Comparison of ENCODE assay signal across 15 cellular contexts in the genomic region with DNA sequence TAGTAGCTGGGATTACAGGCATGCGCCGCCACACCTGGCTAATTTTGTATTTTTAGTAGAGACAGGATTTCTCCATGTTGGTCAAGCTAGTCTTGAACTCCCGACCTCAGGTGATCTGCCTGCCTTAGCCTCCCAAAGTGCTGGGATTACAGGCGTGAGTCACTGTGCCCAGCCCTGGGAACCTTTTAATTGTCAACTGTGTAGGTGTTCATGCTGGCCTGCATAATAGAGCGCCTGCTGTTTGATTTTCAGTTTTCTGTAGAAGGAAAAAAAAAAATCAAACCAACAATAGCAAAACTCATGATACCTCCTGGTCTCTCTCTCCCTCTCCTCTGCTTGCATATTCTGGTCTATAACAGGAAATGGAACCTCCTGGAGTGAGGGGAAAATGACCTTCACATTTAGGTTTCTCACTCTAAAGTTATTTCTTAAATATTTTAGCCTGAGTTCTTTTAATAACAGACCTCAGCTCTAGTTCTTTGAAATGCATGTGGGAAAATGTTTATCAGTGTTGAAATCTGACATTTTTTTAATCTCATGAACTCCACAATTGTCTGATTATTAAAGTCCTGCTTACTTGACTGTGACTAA.
"Had no signal": no experiment of that assay in that cellular context is flagged by ENCODE, and none has a peak within 500 bp of the region (broad histone marks: within the 10 kb centered on the region; RNA-seq: fewer than 3 reads in every experiment).

No MANE protein-coding gene starts in this region.

- ATAC-seq: activated naive CD4-positive, alpha-beta T cell treated with anti-CD3 and anti-CD28 coated beads, Interleukin-2, amount 50 U/mL, for 72 hours; activated T-cell treated with anti-CD3 and anti-CD28 coated beads, Interleukin-2, amount 50 U/mL, for 72 hours; effector memory CD8-positive, alpha-beta T cell; heart right ventricle; left colon had no signal

- H3K36me3 ChIP-seq: heart right ventricle, ovary had no signal

- H3K27ac ChIP-seq: heart right ventricle, ovary had no signal

- H3K9me3 ChIP-seq: heart right ventricle, ovary had no signal

- H3K27me3 ChIP-seq: heart right ventricle, ovary had no signal

- DNase-seq: activated B cell treated with CpG ODN at 0.5 μM for 24 hours; activated CD4-positive, alpha-beta T cell treated with anti-CD3 and anti-CD28 coated beads, Interleukin-2, amount 10 ng/mL, durations not matched to agents 24 days and 14 days; activated CD8-positive, alpha-beta memory T cell treated with anti-CD3 and anti-CD28 coated beads, Interleukin-2, amount 50 U/mL, for 48 hours; activated gamma-delta T cell; activated T-cell treated with anti-CD3 and anti-CD28 coated beads, Interleukin-2, amount 50 U/mL, for 72 hours; amniotic stem cell; effector memory CD8-positive, alpha-beta T cell; heart right ventricle; left colon; midbrain; ovary; stimulated activated CD4-positive, alpha-beta T cell treated with anti-CD3 and anti-CD28 coated beads, Interleukin-1b, Interleukin-23, amount 100 ng/mL, for 48 hours had no signal

- H3K4me3 ChIP-seq: heart right ventricle, lung, ovary had no signal

- FAIRE-seq: frontal cortex had no signal
